In the genomic region with DNA sequence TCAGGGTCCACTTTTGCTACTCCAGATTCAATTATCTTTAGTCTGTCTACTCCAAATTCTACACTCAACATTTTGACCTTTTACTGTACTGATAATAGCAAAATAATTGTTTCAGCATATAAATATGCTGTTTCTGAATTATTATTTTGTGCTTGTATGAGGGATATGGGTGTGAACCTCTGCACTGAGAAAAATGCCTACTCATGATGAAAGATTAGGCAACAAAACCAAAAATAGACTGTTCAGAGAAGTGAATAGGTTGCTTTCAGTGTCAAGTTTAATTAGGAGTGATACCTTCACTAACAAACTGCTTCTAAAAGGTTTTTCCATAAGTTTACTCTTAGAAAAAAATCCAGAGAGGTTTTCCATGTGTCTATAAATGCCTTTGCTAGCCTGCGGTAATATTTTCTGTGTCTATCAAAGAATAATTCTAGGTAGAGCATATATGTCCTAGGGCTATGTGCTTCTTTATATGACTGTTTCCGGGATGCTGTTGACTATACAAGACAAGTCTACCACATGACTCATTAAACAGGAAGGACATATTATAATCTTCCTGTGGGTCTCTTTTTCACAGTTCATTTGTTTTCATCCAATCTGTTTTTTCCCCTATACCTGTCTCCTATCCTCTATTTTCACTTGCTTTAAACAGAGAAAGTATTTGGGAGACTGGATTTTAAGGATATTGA, we compare ENCODE assay signal across 1 cellular context.
TF ChIP-seq lines count a peak whose summit lies in the region.

No MANE protein-coding gene starts in this region.

TF ChIP-seq in IMR-90, 13 proteins besides CTCF, POLR2A, EP300 and RAD21:
- no peak for TF ChIP-seq CHD1 (IDR thresholded peaks at IDR 0.05; ENCODE audit: low read depth, low read length)
- TF ChIP-seq MAFK (IDR thresholded peaks at IDR 0.05; ENCODE audit: low read depth, low read length): no peak
- TF ChIP-seq, protein P1, sequence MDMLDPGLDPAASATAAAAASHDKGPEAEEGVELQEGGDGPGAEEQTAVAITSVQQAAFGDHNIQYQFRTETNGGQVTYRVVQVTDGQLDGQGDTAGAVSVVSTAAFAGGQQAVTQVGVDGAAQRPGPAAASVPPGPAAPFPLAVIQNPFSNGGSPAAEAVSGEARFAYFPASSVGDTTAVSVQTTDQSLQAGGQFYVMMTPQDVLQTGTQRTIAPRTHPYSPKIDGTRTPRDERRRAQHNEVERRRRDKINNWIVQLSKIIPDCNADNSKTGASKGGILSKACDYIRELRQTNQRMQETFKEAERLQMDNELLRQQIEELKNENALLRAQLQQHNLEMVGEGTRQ (IDR thresholded peaks at IDR 0.05; ENCODE audit: low read depth, low read length): no peak
- TF ChIP-seq FOS (IDR thresholded peaks at IDR 0.05; ENCODE audit: low read depth, low read length): no peak
- TF ChIP-seq RFX5 (IDR thresholded peaks at IDR 0.05; ENCODE audit: low read depth, low read length): no peak
- no peak for TF ChIP-seq BHLHE40 (IDR thresholded peaks at IDR 0.05; ENCODE audit: low read depth, low read length)
- TF ChIP-seq CEBPB (IDR thresholded peaks at IDR 0.05; ENCODE audit: low read depth, low read length): no peak
- no peak for TF ChIP-seq NFE2L2 (IDR thresholded peaks at IDR 0.05; ENCODE audit: low read depth, low read length)
- TF ChIP-seq, protein P2, sequence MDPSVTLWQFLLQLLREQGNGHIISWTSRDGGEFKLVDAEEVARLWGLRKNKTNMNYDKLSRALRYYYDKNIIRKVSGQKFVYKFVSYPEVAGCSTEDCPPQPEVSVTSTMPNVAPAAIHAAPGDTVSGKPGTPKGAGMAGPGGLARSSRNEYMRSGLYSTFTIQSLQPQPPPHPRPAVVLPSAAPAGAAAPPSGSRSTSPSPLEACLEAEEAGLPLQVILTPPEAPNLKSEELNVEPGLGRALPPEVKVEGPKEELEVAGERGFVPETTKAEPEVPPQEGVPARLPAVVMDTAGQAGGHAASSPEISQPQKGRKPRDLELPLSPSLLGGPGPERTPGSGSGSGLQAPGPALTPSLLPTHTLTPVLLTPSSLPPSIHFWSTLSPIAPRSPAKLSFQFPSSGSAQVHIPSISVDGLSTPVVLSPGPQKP (IDR thresholded peaks at IDR 0.05; ENCODE audit: borderline replicate concordance, low read depth, low read length): no peak
- no peak for TF ChIP-seq MAZ (IDR thresholded peaks at IDR 0.05; ENCODE audit: borderline replicate concordance, low read depth, low read length)
- TF ChIP-seq RCOR1 (IDR thresholded peaks at IDR 0.05; ENCODE audit: insufficient replicate concordance, low read length): no peak
- no peak for TF ChIP-seq MXI1 (IDR thresholded peaks at IDR 0.05; ENCODE audit: borderline replicate concordance, low read depth, low read length)
- no peak for TF ChIP-seq SMC3 (IDR thresholded peaks at IDR 0.05; ENCODE audit: low read depth, low read length)
TF ChIP-seq in IMR-90: peak in this region for 0.
